Comparison of ENCODE assay signal across 36 cellular contexts in the genomic region with DNA sequence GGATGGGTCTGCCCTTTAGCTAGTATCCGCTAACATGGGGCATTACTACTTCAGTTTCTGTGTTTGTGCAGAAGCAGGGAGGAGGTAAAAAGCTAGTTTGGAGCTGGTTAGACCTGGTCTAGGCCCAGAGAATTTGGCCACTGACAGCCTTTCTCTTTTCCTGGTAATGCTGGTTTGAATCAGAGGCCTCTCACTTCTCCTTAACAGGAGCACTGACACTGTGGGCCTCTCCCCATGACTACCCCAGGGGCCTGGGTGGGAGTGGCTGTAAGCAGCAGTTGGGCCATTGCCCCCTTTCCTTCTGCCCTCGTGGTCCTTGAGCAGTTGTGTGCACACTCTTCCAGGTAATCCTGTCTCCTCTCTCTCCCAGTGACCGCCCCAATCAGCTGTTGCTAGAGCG. TPM values are rescaled to one million over a fixed set of nuclear protein-coding genes. Genes with fewer than 3 reads are reported as not detected.
"Had no signal": no experiment of that assay in that cellular context is flagged by ENCODE, and none has a peak within 500 bp of the region (broad histone marks: within the 10 kb centered on the region; RNA-seq: fewer than 3 reads in every experiment).

No MANE protein-coding gene starts in this region.

- H3K36me3 Mint-ChIP-seq: activated CD4-positive, alpha-beta memory T cell treated with anti-CD3 and anti-CD28 coated beads for 36 hours; activated CD8-positive, alpha-beta memory T cell treated with anti-CD3 and anti-CD28 coated beads, Interleukin-2, amount 10 ng/mL, durations not matched to agents 7 days and 5 days; activated naive CD4-positive, alpha-beta T cell treated with anti-CD3 and anti-CD28 coated beads, Interleukin-2, amount 50 U/mL, for 24 hours; activated naive CD8-positive, alpha-beta T cell treated with anti-CD3 and anti-CD28 coated beads for 36 hours had no signal

- ATAC-seq: activated CD4-positive, alpha-beta T cell treated with anti-CD3 and anti-CD28 coated beads for 36 hours; activated CD8-positive, alpha-beta memory T cell treated with anti-CD3 and anti-CD28 coated beads, Interleukin-2, amount 10 ng/mL, durations not matched to agents 7 days and 5 days; activated CD8-positive, alpha-beta T cell treated with anti-CD3 and anti-CD28 coated beads, Interleukin-2, amount 10 ng/mL, durations not matched to agents 7 days and 5 days; activated naive CD8-positive, alpha-beta T cell treated with anti-CD3 and anti-CD28 coated beads, Interleukin-2, amount 50 U/mL, for 24 hours; body of pancreas; gastrocnemius medialis; T-helper 17 cell had no signal

- H3K4me1 Mint-ChIP-seq: activated CD4-positive, alpha-beta T cell treated with anti-CD3 and anti-CD28 coated beads for 36 hours; activated CD4-positive, alpha-beta T cell treated with anti-CD3 and anti-CD28 coated beads, Interleukin-2, amount 10 ng/mL, durations not matched to agents 24 days and 14 days; activated CD8-positive, alpha-beta memory T cell treated with anti-CD3 and anti-CD28 coated beads, Interleukin-2, amount 10 ng/mL, durations not matched to agents 7 days and 5 days; activated naive CD4-positive, alpha-beta T cell treated with anti-CD3 and anti-CD28 coated beads, Interleukin-2, amount 50 U/mL, for 24 hours; activated naive CD8-positive, alpha-beta T cell treated with anti-CD3 and anti-CD28 coated beads for 36 hours; activated naive CD8-positive, alpha-beta T cell treated with anti-CD3 and anti-CD28 coated beads, Interleukin-2, amount 50 U/mL, for 24 hours; T-helper 17 cell had no signal

- H3K27me3 ChIP-seq: adrenal gland, body of pancreas, breast epithelium, cardiac muscle cell, colonic mucosa, gastrocnemius medialis had no signal

- H3K4me3 ChIP-seq: adrenal gland, body of pancreas, breast epithelium, cardiac muscle cell, colonic mucosa, gastrocnemius medialis had no signal

- H3K27ac Mint-ChIP-seq: activated CD4-positive, alpha-beta memory T cell treated with anti-CD3 and anti-CD28 coated beads for 36 hours; activated CD4-positive, alpha-beta T cell treated with anti-CD3 and anti-CD28 coated beads for 36 hours; activated CD4-positive, alpha-beta T cell treated with anti-CD3 and anti-CD28 coated beads, Interleukin-2, amount 10 ng/mL, durations not matched to agents 24 days and 14 days; activated CD8-positive, alpha-beta memory T cell treated with anti-CD3 and anti-CD28 coated beads, Interleukin-2, amount 10 ng/mL, durations not matched to agents 7 days and 5 days; activated CD8-positive, alpha-beta T cell treated with anti-CD3 and anti-CD28 coated beads, Interleukin-2, amount 10 ng/mL, durations not matched to agents 7 days and 5 days; activated naive CD4-positive, alpha-beta T cell treated with anti-CD3 and anti-CD28 coated beads for 36 hours; activated naive CD4-positive, alpha-beta T cell treated with anti-CD3 and anti-CD28 coated beads, Interleukin-2, amount 50 U/mL, for 24 hours; activated naive CD8-positive, alpha-beta T cell treated with anti-CD3 and anti-CD28 coated beads for 36 hours; activated naive CD8-positive, alpha-beta T cell treated with anti-CD3 and anti-CD28 coated beads, Interleukin-2, amount 50 U/mL, for 24 hours; activated T-helper 1 cell treated with anti-CD3 and anti-CD28 coated beads, Interleukin-12 subunit alpha, Interleukin-12 subunit beta, Interleukin-2, Interleukin-4 antibody, amounts not matched to agents 30 ng/mL and 10 ng/mL and 1 ng/mL, durations not matched to agents 14 hours and 24 hours and 36 hours; activated T-helper 2 cell treated with anti-CD3 and anti-CD28 coated beads, Interferon-gamma antibody, Interleukin-2, Interleukin-4, amounts not matched to agents 10 μg/mL and 5 μg/mL and 100 μg/mL, durations not matched to agents 14 hours and 24 hours and 36 hours; T-helper 17 cell; T-helper 2 cell treated with Interferon-gamma antibody and Interleukin-4, amounts not matched to agents 5 μg/mL and 100 μg/mL, for 36 hours had no signal

- H3K9me3 ChIP-seq: adrenal gland, body of pancreas, breast epithelium, colonic mucosa, gastrocnemius medialis had no signal

- H3K36me3 ChIP-seq: adrenal gland, breast epithelium, colonic mucosa had no signal

- H3K9me3 Mint-ChIP-seq: activated CD4-positive, alpha-beta memory T cell treated with anti-CD3 and anti-CD28 coated beads for 36 hours; activated CD4-positive, alpha-beta T cell treated with anti-CD3 and anti-CD28 coated beads, Interleukin-2, amount 10 ng/mL, durations not matched to agents 24 days and 14 days; activated naive CD4-positive, alpha-beta T cell treated with anti-CD3 and anti-CD28 coated beads for 36 hours; activated naive CD4-positive, alpha-beta T cell treated with anti-CD3 and anti-CD28 coated beads, Interleukin-2, amount 50 U/mL, for 24 hours; activated naive CD8-positive, alpha-beta T cell treated with anti-CD3 and anti-CD28 coated beads for 36 hours; activated naive CD8-positive, alpha-beta T cell treated with anti-CD3 and anti-CD28 coated beads, Interleukin-2, amount 50 U/mL, for 24 hours; activated T-helper 1 cell treated with anti-CD3 and anti-CD28 coated beads, Interleukin-12 subunit alpha, Interleukin-12 subunit beta, Interleukin-2, Interleukin-4 antibody, amounts not matched to agents 30 ng/mL and 10 ng/mL and 1 ng/mL, durations not matched to agents 14 hours and 24 hours and 36 hours; activated T-helper 2 cell treated with anti-CD3 and anti-CD28 coated beads, Interferon-gamma antibody, Interleukin-2, Interleukin-4, amounts not matched to agents 10 μg/mL and 5 μg/mL and 100 μg/mL, durations not matched to agents 14 hours and 24 hours and 36 hours; T-helper 2 cell treated with Interferon-gamma antibody and Interleukin-4, amounts not matched to agents 5 μg/mL and 100 μg/mL, for 36 hours had no signal

- H3K27ac ChIP-seq: adrenal gland, body of pancreas, breast epithelium, cardiac muscle cell, colonic mucosa, epithelial cell of prostate had no signal

- H3K4me3 Mint-ChIP-seq: activated CD4-positive, alpha-beta memory T cell treated with anti-CD3 and anti-CD28 coated beads for 36 hours; activated CD4-positive, alpha-beta T cell treated with anti-CD3 and anti-CD28 coated beads for 36 hours; activated CD4-positive, alpha-beta T cell treated with anti-CD3 and anti-CD28 coated beads, Interleukin-2, amount 10 ng/mL, durations not matched to agents 24 days and 14 days; activated CD8-positive, alpha-beta memory T cell treated with anti-CD3 and anti-CD28 coated beads, Interleukin-2, amount 10 ng/mL, durations not matched to agents 7 days and 5 days; activated CD8-positive, alpha-beta T cell treated with anti-CD3 and anti-CD28 coated beads, Interleukin-2, amount 10 ng/mL, durations not matched to agents 7 days and 5 days; activated naive CD4-positive, alpha-beta T cell treated with anti-CD3 and anti-CD28 coated beads for 36 hours; activated naive CD4-positive, alpha-beta T cell treated with anti-CD3 and anti-CD28 coated beads, Interleukin-2, amount 50 U/mL, for 24 hours; activated naive CD8-positive, alpha-beta T cell treated with anti-CD3 and anti-CD28 coated beads for 36 hours; activated naive CD8-positive, alpha-beta T cell treated with anti-CD3 and anti-CD28 coated beads, Interleukin-2, amount 50 U/mL, for 24 hours; activated T-helper 1 cell treated with anti-CD3 and anti-CD28 coated beads, Interleukin-12 subunit alpha, Interleukin-12 subunit beta, Interleukin-2, Interleukin-4 antibody, amounts not matched to agents 30 ng/mL and 10 ng/mL and 1 ng/mL, durations not matched to agents 14 hours and 24 hours and 36 hours; T-helper 17 cell; T-helper 2 cell treated with Interferon-gamma antibody and Interleukin-4, amounts not matched to agents 5 μg/mL and 100 μg/mL, for 36 hours had no signal

- H3K27me3 Mint-ChIP-seq: activated CD4-positive, alpha-beta T cell treated with anti-CD3 and anti-CD28 coated beads, Interleukin-2, amount 10 ng/mL, durations not matched to agents 24 days and 14 days; activated CD8-positive, alpha-beta memory T cell treated with anti-CD3 and anti-CD28 coated beads, Interleukin-2, amount 10 ng/mL, durations not matched to agents 7 days and 5 days; activated naive CD4-positive, alpha-beta T cell treated with anti-CD3 and anti-CD28 coated beads, Interleukin-2, amount 50 U/mL, for 24 hours had no signal

- DNase-seq: activated CD4-positive, alpha-beta memory T cell treated with anti-CD3 and anti-CD28 coated beads for 36 hours; activated CD4-positive, alpha-beta T cell treated with anti-CD3 and anti-CD28 coated beads for 36 hours; activated CD4-positive, alpha-beta T cell treated with anti-CD3 and anti-CD28 coated beads, Interleukin-2, amount 10 ng/mL, durations not matched to agents 24 days and 14 days; activated CD4-positive, CD25-positive, alpha-beta regulatory T cell; activated CD4-positive, CD25-positive, alpha-beta regulatory T cell treated with anti-CD3 and anti-CD28 coated beads, Interleukin-2, amount 50 U/mL, for 72 hours; activated CD8-positive, alpha-beta memory T cell treated with anti-CD3 and anti-CD28 coated beads, Interleukin-2, amount 10 ng/mL, durations not matched to agents 7 days and 5 days; activated CD8-positive, alpha-beta memory T cell treated with anti-CD3 and anti-CD28 coated beads, Interleukin-2, amount 50 U/mL, for 4 hours; activated CD8-positive, alpha-beta T cell treated with anti-CD3 and anti-CD28 coated beads, Interleukin-2, amount 10 ng/mL, durations not matched to agents 7 days and 5 days; activated effector memory CD4-positive, alpha-beta T cell treated with anti-CD3 and anti-CD28 coated beads, Interleukin-2, amount 50 U/mL, for 16 hours; activated naive CD4-positive, alpha-beta T cell treated with anti-CD3 and anti-CD28 coated beads for 36 hours; activated naive CD8-positive, alpha-beta T cell treated with anti-CD3 and anti-CD28 coated beads for 36 hours; activated naive CD8-positive, alpha-beta T cell treated with anti-CD3 and anti-CD28 coated beads, Interleukin-2, amount 50 U/mL, for 24 hours; activated T-cell treated with anti-CD3 and anti-CD28 coated beads, Interleukin-2, amount 50 U/mL, for 1 hour; activated T-cell treated with anti-CD3 and anti-CD28 coated beads, Interleukin-2, amount 50 U/mL, for 48 hours; adrenal gland; amygdala; body of pancreas; central memory CD4-positive, alpha-beta T cell; cerebellar nuclear complex; colonic mucosa; effector CD8-positive, alpha-beta T cell; foreskin fibroblast; gastrocnemius medialis; T-helper 1 cell; T-helper 17 cell; T1000 had no signal

RNA-seq across cellular contexts. Expression of a gene that starts 8.5 kb away (rescaled TPM):
- total RNA-seq: activated CD4-positive, alpha-beta memory T cell treated with anti-CD3 and anti-CD28 coated beads for 36 hours; activated CD4-positive, alpha-beta T cell treated with anti-CD3 and anti-CD28 coated beads for 36 hours; activated CD4-positive, alpha-beta T cell treated with anti-CD3 and anti-CD28 coated beads, Interleukin-2, amount 10 ng/mL, durations not matched to agents 24 days and 14 days; activated CD8-positive, alpha-beta memory T cell treated with anti-CD3 and anti-CD28 coated beads for 36 hours; activated CD8-positive, alpha-beta memory T cell treated with anti-CD3 and anti-CD28 coated beads, Interleukin-2, amount 10 ng/mL, durations not matched to agents 7 days and 5 days; activated CD8-positive, alpha-beta T cell treated with anti-CD3 and anti-CD28 coated beads, Interleukin-2, amount 10 ng/mL, durations not matched to agents 7 days and 5 days; activated naive CD4-positive, alpha-beta T cell treated with anti-CD3 and anti-CD28 coated beads for 36 hours; activated naive CD8-positive, alpha-beta T cell treated with anti-CD3 and anti-CD28 coated beads for 36 hours; activated T-helper 1 cell treated with anti-CD3 and anti-CD28 coated beads, Interleukin-12 subunit alpha, Interleukin-12 subunit beta, Interleukin-2, Interleukin-4 antibody, amounts not matched to agents 30 ng/mL and 10 ng/mL and 1 ng/mL, durations not matched to agents 14 hours and 24 hours and 36 hours; activated T-helper 2 cell treated with anti-CD3 and anti-CD28 coated beads, Interferon-gamma antibody, Interleukin-2, Interleukin-4, amounts not matched to agents 10 μg/mL and 5 μg/mL and 100 μg/mL, durations not matched to agents 14 hours and 24 hours and 36 hours; colonic mucosa; dermis microvascular lymphatic vessel endothelial cell; endothelial cell of umbilical vein; T-helper 17 cell had no signal
